In genomic region chr21:26147535-26147934, GRCh38 we compare ENCODE assay signal across 19 cellular contexts. TPM values are rescaled to one million over a fixed set of nuclear protein-coding genes. Genes with fewer than 3 reads are reported as not detected.
DNase-seq lines count a peak whose midpoint lies in the region; ATAC-seq and TF ChIP-seq lines count a peak whose summit lies in the region.
"Had no signal": no experiment of that assay in that cellular context is flagged by ENCODE, and none has a peak within 500 bp of the region (broad histone marks: within the 10 kb centered on the region; RNA-seq: fewer than 3 reads in every experiment).

No MANE protein-coding gene starts in this region.

- H3K27ac Mint-ChIP-seq in dendritic cell treated with granulocyte-macrophage colony-stimulating factor and Interleukin-4, amounts not matched to agents 40 ng/mL and 50 ng/mL, for 4 days, result peak overlapping the region; percentile 27
- H3K27ac Mint-ChIP-seq in effector memory CD8-positive, alpha-beta T cell, result no peak overlapping the region
- H3K27ac Mint-ChIP-seq: activated B cell treated with CpG ODN at 0.5 μM for 24 hours; natural killer cell treated with Interleukin-12 subunit alpha and Interleukin-12 subunit beta and Interleukin-15 and Interleukin-18, amount 100 ng/mL, for 72 hours; stimulated activated effector memory CD8-positive, alpha-beta T cell treated with anti-CD3 and anti-CD28 coated beads, Interleukin-12 subunit alpha, Interleukin-12 subunit beta, amount 100 ng/mL, for 72 hours had no signal

- no peak for TF ChIP-seq CTCF in osteoblast (IDR thresholded peaks at IDR 0.05; ENCODE audit: extremely low read depth, low read depth, low read length)

- H3K36me3 ChIP-seq in osteoblast (ENCODE audit: insufficient read depth, low read length), result no peaks in the 10 kb centered on the region

- no peak overlapping the region for H3K4me2 ChIP-seq in osteoblast (ENCODE audit: insufficient read depth, low read length)

- H3K4me3 Mint-ChIP-seq in dendritic cell treated with granulocyte-macrophage colony-stimulating factor and Interleukin-4, amounts not matched to agents 40 ng/mL and 50 ng/mL, for 4 days, result no peak overlapping the region
- H3K4me3 Mint-ChIP-seq in effector memory CD8-positive, alpha-beta T cell, result no peak overlapping the region
- H3K4me3 Mint-ChIP-seq: activated B cell treated with CpG ODN at 0.5 μM for 24 hours; CD14-positive monocyte; central memory CD8-positive, alpha-beta T cell; natural killer cell treated with Interleukin-12 subunit alpha and Interleukin-12 subunit beta and Interleukin-15 and Interleukin-18, amount 100 ng/mL, for 72 hours; stimulated activated effector memory CD8-positive, alpha-beta T cell treated with anti-CD3 and anti-CD28 coated beads, Interleukin-12 subunit alpha, Interleukin-12 subunit beta, amount 100 ng/mL, for 72 hours had no signal

- H3K27me3 ChIP-seq in osteoblast (ENCODE audit: insufficient read depth, low read length), result no peaks in the 10 kb centered on the region

- peaks cover 81% of the 10 kb centered on the region for H3K79me2 ChIP-seq in osteoblast (ENCODE audit: insufficient read depth, low read length)

- no peak for ATAC-seq in effector memory CD8-positive, alpha-beta T cell (replicated peaks)
- ATAC-seq: natural killer cell treated with Interleukin-12 subunit alpha and Interleukin-12 subunit beta and Interleukin-15 and Interleukin-18, amount 100 ng/mL, for 72 hours; stimulated activated effector memory CD8-positive, alpha-beta T cell treated with anti-CD3 and anti-CD28 coated beads, Interleukin-12 subunit alpha, Interleukin-12 subunit beta, amount 100 ng/mL, for 72 hours had no signal

- H3K27me3 Mint-ChIP-seq in dendritic cell treated with granulocyte-macrophage colony-stimulating factor and Interleukin-4, amounts not matched to agents 40 ng/mL and 50 ng/mL, for 4 days, result no peaks in the 10 kb centered on the region
- H3K27me3 Mint-ChIP-seq in effector memory CD8-positive, alpha-beta T cell, result no peaks in the 10 kb centered on the region
- H3K27me3 Mint-ChIP-seq: activated B cell treated with CpG ODN at 0.5 μM for 24 hours; central memory CD8-positive, alpha-beta T cell; natural killer cell treated with Interleukin-12 subunit alpha and Interleukin-12 subunit beta and Interleukin-15 and Interleukin-18, amount 100 ng/mL, for 72 hours had no signal

- DNase-seq in DMS 273 (lab: John Stamatoyannopoulos, UW; ENCODE audit: unreplicated experiment) (peak; percentile 7), DMS 273 treated with DMSO at 0.1 percent for 48 hours (lab: John Stamatoyannopoulos, UW) (no peak), NCI-H524 (lab: John Stamatoyannopoulos, UW) (peak; percentile 80 to 94), osteoblast (ENCODE audit: insufficient read length, low spot score, missing footprints) (no peak), AG20443 (ENCODE audit: low spot score) (no peak), NCI-H128 (lab: John Stamatoyannopoulos, UW; ENCODE audit: unreplicated experiment) (no peak)
- no peak for DNase-seq in effector memory CD8-positive, alpha-beta T cell
- DNase-seq: activated B cell treated with CpG ODN at 0.5 μM for 24 hours; activated naive CD4-positive, alpha-beta T cell treated with anti-CD3 and anti-CD28 coated beads, Interleukin-2, amount 50 U/mL, for 16 hours; erythroblast; GDM1; head of caudate nucleus; NCI-H2081 treated with DMSO at 0.1 percent for 48 hours had no signal

- intact Hi-C loops in dendritic cell treated with granulocyte-macrophage colony-stimulating factor and Interleukin-4, amounts not matched to agents 40 ng/mL and 50 ng/mL, for 4 days (cut with micrococcal nuclease), result no loop called here

- H3K4me1 ChIP-seq in osteoblast (ENCODE audit: insufficient read depth, low read length), result peaks cover 21% of the 10 kb centered on the region

- no peaks in the 10 kb centered on the region for H3K9me3 ChIP-seq in osteoblast (ENCODE audit: low read depth, low read length)

- no peak overlapping the region for H3K4me3 ChIP-seq in osteoblast (ENCODE audit: insufficient read depth, low read length)

- peaks cover 17% of the 10 kb centered on the region for H3K4me1 Mint-ChIP-seq in dendritic cell treated with granulocyte-macrophage colony-stimulating factor and Interleukin-4, amounts not matched to agents 40 ng/mL and 50 ng/mL, for 4 days (ENCODE audit: low read depth)
- no peaks in the 10 kb centered on the region for H3K4me1 Mint-ChIP-seq in effector memory CD8-positive, alpha-beta T cell (ENCODE audit: low read depth in 2 of 2)
- H3K4me1 Mint-ChIP-seq: activated B cell treated with CpG ODN at 0.5 μM for 24 hours; central memory CD8-positive, alpha-beta T cell; stimulated activated effector memory CD8-positive, alpha-beta T cell treated with anti-CD3 and anti-CD28 coated beads, Interleukin-12 subunit alpha, Interleukin-12 subunit beta, amount 100 ng/mL, for 72 hours had no signal

- no peaks in the 10 kb centered on the region for H3K9me3 Mint-ChIP-seq in dendritic cell treated with granulocyte-macrophage colony-stimulating factor and Interleukin-4, amounts not matched to agents 40 ng/mL and 50 ng/mL, for 4 days
- H3K9me3 Mint-ChIP-seq in effector memory CD8-positive, alpha-beta T cell, result no peaks in the 10 kb centered on the region
- H3K9me3 Mint-ChIP-seq: activated B cell treated with CpG ODN at 0.5 μM for 24 hours; CD14-positive monocyte; central memory CD8-positive, alpha-beta T cell; natural killer cell treated with Interleukin-12 subunit alpha and Interleukin-12 subunit beta and Interleukin-15 and Interleukin-18, amount 100 ng/mL, for 72 hours; stimulated activated effector memory CD8-positive, alpha-beta T cell treated with anti-CD3 and anti-CD28 coated beads, Interleukin-12 subunit alpha, Interleukin-12 subunit beta, amount 100 ng/mL, for 72 hours had no signal

- peaks cover under 1% of the 10 kb centered on the region for H3K36me3 Mint-ChIP-seq in dendritic cell treated with granulocyte-macrophage colony-stimulating factor and Interleukin-4, amounts not matched to agents 40 ng/mL and 50 ng/mL, for 4 days (ENCODE audit: low read depth)
- H3K36me3 Mint-ChIP-seq in effector memory CD8-positive, alpha-beta T cell (ENCODE audit: insufficient read depth), result peaks cover 1% of the 10 kb centered on the region
- H3K36me3 Mint-ChIP-seq: natural killer cell treated with Interleukin-12 subunit alpha and Interleukin-12 subunit beta and Interleukin-15 and Interleukin-18, amount 100 ng/mL, for 72 hours; stimulated activated effector memory CD8-positive, alpha-beta T cell treated with anti-CD3 and anti-CD28 coated beads, Interleukin-12 subunit alpha, Interleukin-12 subunit beta, amount 100 ng/mL, for 72 hours had no signal

- peak overlapping the region; percentile 73 for H3K27ac ChIP-seq in osteoblast (ENCODE audit: low read depth, low read length)
- H3K27ac ChIP-seq: 22Rv1 had no signal

- H4K20me1 ChIP-seq in osteoblast (ENCODE audit: insufficient read depth, low read length), result peaks cover 4% of the 10 kb centered on the region

- H2AFZ ChIP-seq in osteoblast (ENCODE audit: low read length), result no peak overlapping the region

RNA-seq across cellular contexts. Expression of gene APP, which starts 23.0 kb away (rescaled TPM):
- 344 and 373 TPM in 2 replicates for total RNA-seq in osteoblast

Comparison
In these comparisons a context has a peak if more than half of its experiments do, and no peak if none do; other contexts are left out.
1. DNase-seq: peak in DMS 273 (single experiment) and NCI-H524 (2 of 2); none in DMS 273 treated with DMSO at 0.1 percent for 48 hours (single experiment), osteoblast (single experiment), AG20443 (single experiment), NCI-H128 (single experiment) and effector memory CD8-positive, alpha-beta T cell (0 of 3).